In the genomic region with DNA sequence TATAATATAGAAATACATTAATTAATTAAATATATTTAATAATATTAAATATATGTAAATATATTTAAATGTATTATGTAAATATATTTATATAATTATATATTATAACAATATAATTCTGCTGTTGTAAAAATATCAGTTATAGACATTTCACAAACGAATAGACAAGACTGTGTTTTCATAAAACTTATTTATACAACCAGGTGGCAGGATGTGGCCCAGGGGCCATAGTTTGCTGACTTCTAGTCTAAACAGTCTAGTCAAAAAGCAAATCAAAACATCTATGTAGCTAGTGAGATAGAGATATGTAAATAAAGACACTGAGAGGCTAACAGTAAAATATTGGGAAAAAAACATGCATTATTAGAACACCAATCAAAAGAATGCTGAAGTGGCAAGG, we compare ENCODE assay signal across 1 cellular context.
TF ChIP-seq lines count a peak whose summit lies in the region.

No MANE protein-coding gene starts in this region.

TF ChIP-seq in GM12878, 131 proteins besides CTCF, POLR2A, EP300 and RAD21 (continued from another document):
- TF ChIP-seq, protein P1, sequence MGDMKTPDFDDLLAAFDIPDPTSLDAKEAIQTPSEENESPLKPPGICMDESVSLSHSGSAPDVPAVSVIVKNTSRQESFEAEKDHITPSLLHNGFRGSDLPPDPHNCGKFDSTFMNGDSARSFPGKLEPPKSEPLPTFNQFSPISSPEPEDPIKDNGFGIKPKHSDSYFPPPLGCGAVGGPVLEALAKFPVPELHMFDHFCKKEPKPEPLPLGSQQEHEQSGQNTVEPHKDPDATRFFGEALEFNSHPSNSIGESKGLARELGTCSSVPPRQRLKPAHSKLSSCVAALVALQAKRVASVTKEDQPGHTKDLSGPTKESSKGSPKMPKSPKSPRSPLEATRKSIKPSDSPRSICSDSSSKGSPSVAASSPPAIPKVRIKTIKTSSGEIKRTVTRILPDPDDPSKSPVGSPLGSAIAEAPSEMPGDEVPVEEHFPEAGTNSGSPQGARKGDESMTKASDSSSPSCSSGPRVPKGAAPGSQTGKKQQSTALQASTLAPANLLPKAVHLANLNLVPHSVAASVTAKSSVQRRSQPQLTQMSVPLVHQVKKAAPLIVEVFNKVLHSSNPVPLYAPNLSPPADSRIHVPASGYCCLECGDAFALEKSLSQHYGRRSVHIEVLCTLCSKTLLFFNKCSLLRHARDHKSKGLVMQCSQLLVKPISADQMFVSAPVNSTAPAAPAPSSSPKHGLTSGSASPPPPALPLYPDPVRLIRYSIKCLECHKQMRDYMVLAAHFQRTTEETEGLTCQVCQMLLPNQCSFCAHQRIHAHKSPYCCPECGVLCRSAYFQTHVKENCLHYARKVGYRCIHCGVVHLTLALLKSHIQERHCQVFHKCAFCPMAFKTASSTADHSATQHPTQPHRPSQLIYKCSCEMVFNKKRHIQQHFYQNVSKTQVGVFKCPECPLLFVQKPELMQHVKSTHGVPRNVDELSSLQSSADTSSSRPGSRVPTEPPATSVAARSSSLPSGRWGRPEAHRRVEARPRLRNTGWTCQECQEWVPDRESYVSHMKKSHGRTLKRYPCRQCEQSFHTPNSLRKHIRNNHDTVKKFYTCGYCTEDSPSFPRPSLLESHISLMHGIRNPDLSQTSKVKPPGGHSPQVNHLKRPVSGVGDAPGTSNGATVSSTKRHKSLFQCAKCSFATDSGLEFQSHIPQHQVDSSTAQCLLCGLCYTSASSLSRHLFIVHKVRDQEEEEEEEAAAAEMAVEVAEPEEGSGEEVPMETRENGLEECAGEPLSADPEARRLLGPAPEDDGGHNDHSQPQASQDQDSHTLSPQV (IDR thresholded peaks at IDR 0.05), result no peak
- TF ChIP-seq, protein P2, sequence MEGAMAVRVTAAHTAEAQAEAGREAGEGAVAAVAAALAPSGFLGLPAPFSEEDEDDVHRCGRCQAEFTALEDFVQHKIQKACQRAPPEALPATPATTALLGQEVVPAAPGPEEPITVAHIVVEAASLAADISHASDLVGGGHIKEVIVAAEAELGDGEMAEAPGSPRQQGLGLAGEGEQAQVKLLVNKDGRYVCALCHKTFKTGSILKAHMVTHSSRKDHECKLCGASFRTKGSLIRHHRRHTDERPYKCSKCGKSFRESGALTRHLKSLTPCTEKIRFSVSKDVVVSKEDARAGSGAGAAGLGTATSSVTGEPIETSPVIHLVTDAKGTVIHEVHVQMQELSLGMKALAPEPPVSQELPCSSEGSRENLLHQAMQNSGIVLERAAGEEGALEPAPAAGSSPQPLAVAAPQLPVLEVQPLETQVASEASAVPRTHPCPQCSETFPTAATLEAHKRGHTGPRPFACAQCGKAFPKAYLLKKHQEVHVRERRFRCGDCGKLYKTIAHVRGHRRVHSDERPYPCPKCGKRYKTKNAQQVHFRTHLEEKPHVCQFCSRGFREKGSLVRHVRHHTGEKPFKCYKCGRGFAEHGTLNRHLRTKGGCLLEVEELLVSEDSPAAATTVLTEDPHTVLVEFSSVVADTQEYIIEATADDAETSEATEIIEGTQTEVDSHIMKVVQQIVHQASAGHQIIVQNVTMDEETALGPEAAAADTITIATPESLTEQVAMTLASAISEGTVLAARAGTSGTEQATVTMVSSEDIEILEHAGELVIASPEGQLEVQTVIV (IDR thresholded peaks at IDR 0.05; ENCODE audit: borderline replicate concordance, partially characterized antibody), result no peak
- TF ChIP-seq RB1 (IDR thresholded peaks at IDR 0.05; ENCODE audit: borderline replicate concordance), result no peak
- TF ChIP-seq, protein P3, sequence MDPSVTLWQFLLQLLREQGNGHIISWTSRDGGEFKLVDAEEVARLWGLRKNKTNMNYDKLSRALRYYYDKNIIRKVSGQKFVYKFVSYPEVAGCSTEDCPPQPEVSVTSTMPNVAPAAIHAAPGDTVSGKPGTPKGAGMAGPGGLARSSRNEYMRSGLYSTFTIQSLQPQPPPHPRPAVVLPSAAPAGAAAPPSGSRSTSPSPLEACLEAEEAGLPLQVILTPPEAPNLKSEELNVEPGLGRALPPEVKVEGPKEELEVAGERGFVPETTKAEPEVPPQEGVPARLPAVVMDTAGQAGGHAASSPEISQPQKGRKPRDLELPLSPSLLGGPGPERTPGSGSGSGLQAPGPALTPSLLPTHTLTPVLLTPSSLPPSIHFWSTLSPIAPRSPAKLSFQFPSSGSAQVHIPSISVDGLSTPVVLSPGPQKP (IDR thresholded peaks at IDR 0.05; ENCODE audit: low read depth, low read length), result no peak
- no peak for TF ChIP-seq CHD1 (IDR thresholded peaks at IDR 0.05; ENCODE audit: low read depth, low read length)
- no peak for TF ChIP-seq CEBPB (IDR thresholded peaks at IDR 0.05; ENCODE audit: borderline replicate concordance in 1 of 2, low read depth in 2 of 2, low read length in 2 of 2)
- no peak for TF ChIP-seq CBX5 (IDR thresholded peaks at IDR 0.05; ENCODE audit: low read depth)
- TF ChIP-seq CHD4 (IDR thresholded peaks at IDR 0.05), result no peak
